In the genomic region with DNA sequence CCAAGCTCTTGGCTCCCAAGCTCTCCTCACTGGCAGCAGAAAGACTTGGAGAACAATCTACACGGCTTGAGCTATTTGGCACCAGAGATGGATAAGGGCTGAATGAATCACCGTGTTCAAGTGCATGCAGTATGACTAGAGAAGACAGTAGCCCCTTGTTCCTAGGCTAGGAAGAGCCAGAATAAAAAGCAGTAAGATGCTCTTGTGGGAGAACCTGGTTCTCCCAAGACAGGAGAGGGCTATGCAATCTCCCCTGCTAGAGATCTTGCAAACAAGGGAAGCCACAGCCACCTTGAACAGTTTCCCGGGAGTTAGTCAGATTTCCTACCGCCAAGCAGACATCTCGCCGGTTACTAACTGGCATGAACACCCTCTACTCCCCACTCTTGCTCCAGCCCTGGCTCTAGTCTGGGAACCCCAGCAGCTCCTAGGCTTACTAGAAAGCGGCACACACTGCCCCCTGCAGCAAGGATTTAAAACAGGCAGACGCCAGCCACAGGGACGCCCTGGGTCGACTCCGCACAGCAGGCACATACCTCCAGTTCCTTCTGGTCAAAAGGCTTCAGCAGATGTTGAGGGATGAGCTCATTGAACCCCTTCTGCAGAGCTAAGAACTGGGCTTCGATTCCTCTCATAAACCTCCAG, we compare ENCODE assay signal across 9 cellular contexts.
DNase-seq lines count a peak whose midpoint lies in the region; ATAC-seq and TF ChIP-seq lines count a peak whose summit lies in the region.
"Had no signal": no experiment of that assay in that cellular context is flagged by ENCODE, and none has a peak within 500 bp of the region (broad histone marks: within the 10 kb centered on the region; RNA-seq: fewer than 3 reads in every experiment).

No MANE protein-coding gene starts in this region.

- CTCF ChIA-PET in RWPE1 (lab: Yijun Ruan, JAX) = interaction anchor here (0.6 to 1.2 kb wide), 7 partner anchors 22 to 310 kb away, joined by 3 to 7 read pairs (median 3); no protein-coding TSS in a partner anchor

- no peaks in the 10 kb centered on the region for H3K9me3 Mint-ChIP-seq in stimulated activated naive B cell treated with anti-CD40 and anti-IgM and Interleukin-4, amounts not matched to agents 10 μg/mL and 1 μg/mL and 100 μg/mL, for 72 hours

- no peak for TF ChIP-seq CTCF in RWPE1 (conservative IDR thresholded peaks at IDR 0.05; ENCODE audit: low read depth)

- H3K27ac ChIP-seq in RWPE1 = peak overlapping the region; percentile 6; the same call in 1 of the 2 replicates
- H3K27ac ChIP-seq: pancreas had no signal

- H3K27me3 Mint-ChIP-seq in stimulated activated naive B cell treated with anti-CD40 and anti-IgM and Interleukin-4, amounts not matched to agents 10 μg/mL and 1 μg/mL and 100 μg/mL, for 72 hours = no peaks in the 10 kb centered on the region

- peak in 1 of 2 donors; percentile 36 for ATAC-seq in stimulated activated naive B cell treated with anti-CD40 and anti-IgM and Interleukin-4, amounts not matched to agents 10 μg/mL and 1 μg/mL and 100 μg/mL, for 72 hours (replicated peaks)
- ATAC-seq in HG02885 (IDR thresholded peaks at IDR 0.05; ENCODE audit: poor library complexity, unreplicated experiment) = no peak
- ATAC-seq: pancreas had no signal

- H3K4me3 Mint-ChIP-seq in stimulated activated naive B cell treated with anti-CD40 and anti-IgM and Interleukin-4, amounts not matched to agents 10 μg/mL and 1 μg/mL and 100 μg/mL, for 72 hours = no peak overlapping the region

- DNase-seq in NCI-H2171 treated with DMSO at 0.1 percent for 48 hours (lab: John Stamatoyannopoulos, UW) = peak; percentile 2
- DNase-seq in NCI-H2171 (lab: John Stamatoyannopoulos, UW) = no peak
- DNase-seq in RWPE1 (ENCODE audit: low spot score) = no peak
- peak; percentile 76 for DNase-seq in globus pallidus (ENCODE audit: low spot score)
- no peak for DNase-seq in stimulated activated naive B cell treated with anti-CD40 and anti-IgM and Interleukin-4, amounts not matched to agents 10 μg/mL and 1 μg/mL and 100 μg/mL, for 72 hours
- no peak for DNase-seq in SK-N-DZ (ENCODE audit: low spot score)
- DNase-seq in GOT3 (lab: John Stamatoyannopoulos, UW) = no peak

- peaks cover 47 to 65% of the 10 kb centered on the region in 2 donors for H3K36me3 Mint-ChIP-seq in stimulated activated naive B cell treated with anti-CD40 and anti-IgM and Interleukin-4, amounts not matched to agents 10 μg/mL and 1 μg/mL and 100 μg/mL, for 72 hours

- POLR2A ChIA-PET in RWPE1 (lab: Yijun Ruan, JAX; ENCODE audit: low non-redundant PET) = no interaction called here

- no peaks in the 10 kb centered on the region for H3K4me1 Mint-ChIP-seq in stimulated activated naive B cell treated with anti-CD40 and anti-IgM and Interleukin-4, amounts not matched to agents 10 μg/mL and 1 μg/mL and 100 μg/mL, for 72 hours

- H3K27ac Mint-ChIP-seq in stimulated activated naive B cell treated with anti-CD40 and anti-IgM and Interleukin-4, amounts not matched to agents 10 μg/mL and 1 μg/mL and 100 μg/mL, for 72 hours = peak overlapping the region; percentile 42

Comparison
In these comparisons a context has a peak if more than half of its experiments do, and no peak if none do; other contexts are left out.
1. DNase-seq: peak in NCI-H2171 treated with DMSO at 0.1 percent for 48 hours (single experiment) and globus pallidus (single experiment); none in NCI-H2171 (single experiment), RWPE1 (single experiment), stimulated activated naive B cell treated with anti-CD40 and anti-IgM and Interleukin-4, amounts not matched to agents 10 μg/mL and 1 μg/mL and 100 μg/mL, for 72 hours (single experiment), SK-N-DZ (single experiment) and GOT3 (single experiment).